Comparison of ENCODE assay signal across 9 cellular contexts in the genomic region with DNA sequence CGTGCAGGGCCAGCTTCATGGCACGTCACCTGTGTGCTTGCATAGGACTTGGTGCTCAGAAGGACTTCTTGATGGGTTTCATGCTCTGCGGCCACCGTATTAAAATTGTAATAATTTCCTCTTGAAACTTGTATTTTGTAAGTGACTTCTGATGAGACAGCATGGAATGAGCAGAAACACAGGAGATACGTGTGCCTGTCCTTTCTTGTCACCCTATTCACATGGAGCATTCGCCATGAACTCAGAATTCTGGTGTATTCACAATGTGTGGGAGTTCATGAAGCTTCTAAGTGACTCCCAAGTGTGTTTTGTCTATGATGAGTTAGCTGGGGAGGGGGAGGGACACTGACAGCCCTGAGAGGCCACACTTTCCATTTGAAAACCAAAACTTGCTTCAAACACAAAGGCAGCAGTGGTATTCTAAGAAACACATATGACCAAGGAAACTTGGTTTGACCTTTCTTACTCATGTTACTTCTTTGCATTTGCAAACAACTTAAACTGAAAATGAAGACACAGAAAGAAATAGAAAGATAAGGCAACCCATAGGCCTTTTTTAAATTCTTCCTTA.
DNase-seq lines count a peak whose midpoint lies in the region; ATAC-seq and FAIRE-seq lines count a peak whose summit lies in the region.
"Had no signal": no experiment of that assay in that cellular context is flagged by ENCODE, and none has a peak within 500 bp of the region (broad histone marks: within the 10 kb centered on the region; RNA-seq: fewer than 3 reads in every experiment).

No MANE protein-coding gene starts in this region.

- peak; percentile 74 for ATAC-seq in HG02981 (IDR thresholded peaks at IDR 0.05; ENCODE audit: unreplicated experiment)
- ATAC-seq in activated T-cell treated with anti-CD3 and anti-CD28 coated beads, Interleukin-2, amount 50 U/mL, for 4 hours = peak; percentile 96

- no peaks in the 10 kb centered on the region for H3K9me3 Mint-ChIP-seq in activated T-cell treated with anti-CD3 and anti-CD28 coated beads, Interleukin-2, amount 50 U/mL, for 4 hours

- H3K4me3 Mint-ChIP-seq in activated T-cell treated with anti-CD3 and anti-CD28 coated beads, Interleukin-2, amount 50 U/mL, for 4 hours = peak overlapping the region; percentile 48

- peaks cover 50% of the 10 kb centered on the region for H3K36me3 Mint-ChIP-seq in activated T-cell treated with anti-CD3 and anti-CD28 coated beads, Interleukin-2, amount 50 U/mL, for 4 hours (ENCODE audit: insufficient read depth)

- FAIRE-seq in GM19239 (lab: Jason Lieb, UNC) = peak; percentile 84
- FAIRE-seq: keratinocyte had no signal

- DNase-seq in GM19239 (ENCODE audit: insufficient read length, low spot score) (no peak), cerebellum (ENCODE audit: low spot score) (no peak), NAMALWA (ENCODE audit: low spot score) (no peak), AML-193 (lab: John Stamatoyannopoulos, UW) (no peak), T-helper 9 cell (no peak)
- peak; percentile 33 for DNase-seq in activated T-cell treated with anti-CD3 and anti-CD28 coated beads, Interleukin-2, amount 50 U/mL, for 4 hours
- peak; percentile 19 to 69 for DNase-seq in stimulated activated CD4-positive, alpha-beta T cell treated with anti-CD3 and anti-CD28 coated beads, Interleukin-4, amount 100 ng/mL, for 4 hours

- peaks cover 47% of the 10 kb centered on the region for H3K4me1 Mint-ChIP-seq in activated T-cell treated with anti-CD3 and anti-CD28 coated beads, Interleukin-2, amount 50 U/mL, for 4 hours (ENCODE audit: low read depth)

- H3K27me3 Mint-ChIP-seq in activated T-cell treated with anti-CD3 and anti-CD28 coated beads, Interleukin-2, amount 50 U/mL, for 4 hours (ENCODE audit: low read depth) = no peaks in the 10 kb centered on the region

Comparison
In these comparisons a context has a peak if more than half of its experiments do, and no peak if none do; other contexts are left out.
1. DNase-seq: peak in activated T-cell treated with anti-CD3 and anti-CD28 coated beads, Interleukin-2, amount 50 U/mL, for 4 hours (single experiment) and stimulated activated CD4-positive, alpha-beta T cell treated with anti-CD3 and anti-CD28 coated beads, Interleukin-4, amount 100 ng/mL, for 4 hours (2 of 2); none in GM19239 (single experiment), cerebellum (single experiment), NAMALWA (single experiment), AML-193 (0 of 2) and T-helper 9 cell (single experiment).